In the genomic region with DNA sequence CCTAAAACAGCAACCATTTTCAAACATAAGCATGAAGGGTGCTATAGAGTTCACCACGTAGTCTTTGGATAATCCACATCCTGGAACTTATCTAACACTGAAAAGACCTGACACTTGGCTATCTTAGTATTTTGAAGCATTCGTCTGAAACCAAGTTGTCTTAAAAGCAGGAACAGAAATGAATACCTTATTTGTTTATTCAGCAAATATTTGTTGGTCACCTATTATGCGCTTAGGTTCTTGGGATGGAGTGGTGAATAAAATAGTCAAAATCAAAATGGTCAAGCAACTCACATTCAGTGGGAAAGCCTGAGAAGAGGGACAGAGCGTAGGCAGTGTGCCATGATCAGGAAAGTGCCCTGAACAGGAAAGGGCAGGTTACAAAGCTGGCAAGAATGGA, we compare ENCODE assay signal across 26 cellular contexts.
"Had no signal": no experiment of that assay in that cellular context is flagged by ENCODE, and none has a peak within 500 bp of the region (broad histone marks: within the 10 kb centered on the region; RNA-seq: fewer than 3 reads in every experiment).

No MANE protein-coding gene starts in this region.

- H3K36me3 Mint-ChIP-seq: activated CD8-positive, alpha-beta memory T cell treated with anti-CD3 and anti-CD28 coated beads, Interleukin-2, amount 10 ng/mL, durations not matched to agents 7 days and 5 days; activated naive CD8-positive, alpha-beta T cell treated with anti-CD3 and anti-CD28 coated beads for 36 hours; T-cell had no signal

- DNase-seq: activated B cell treated with CpG ODN at 0.5 μM for 24 hours; activated CD4-positive, alpha-beta T cell treated with anti-CD3 and anti-CD28 coated beads for 1 hour; activated CD4-positive, alpha-beta T cell treated with anti-CD3 and anti-CD28 coated beads, Interleukin-2, amount 10 ng/mL, durations not matched to agents 24 days and 14 days; activated CD4-positive, alpha-beta T cell treated with anti-CD3 and anti-CD28 coated beads, Interleukin-2, amount 50 U/mL, for 48 hours; activated CD8-positive, alpha-beta memory T cell treated with anti-CD3 and anti-CD28 coated beads, Interleukin-2, amount 10 ng/mL, durations not matched to agents 7 days and 5 days; activated gamma-delta T cell; activated naive CD4-positive, alpha-beta T cell treated with anti-CD3 and anti-CD28 coated beads for 36 hours; activated naive CD8-positive, alpha-beta T cell treated with anti-CD3 and anti-CD28 coated beads for 36 hours; activated T-cell treated with anti-CD3 and anti-CD28 coated beads, Interleukin-2, amount 50 U/mL, for 4 hours; brain microvascular endothelial cell; MG63; MV-4-11; NCI-H1092 treated with DMSO at 0.1 percent for 48 hours; NCI-H1417 treated with DMSO at 0.1 percent for 48 hours; NCI-H1694; NCI-H2029 treated with DMSO at 0.1 percent for 48 hours; NCI-H345; NCI-H510A; NCI-H526 treated with DMSO at 0.1 percent for 48 hours; NCI-H82; T-cell; T-helper 2 cell; T1000 had no signal

- H3K4me3 ChIP-seq: MG63, SK-N-MC had no signal

- H3K27ac ChIP-seq: brain microvascular endothelial cell, SK-N-MC had no signal

- H3K4me3 Mint-ChIP-seq: activated B cell treated with CpG ODN at 0.5 μM for 24 hours; activated CD4-positive, alpha-beta T cell treated with anti-CD3 and anti-CD28 coated beads, Interleukin-2, amount 10 ng/mL, durations not matched to agents 24 days and 14 days; activated CD8-positive, alpha-beta memory T cell treated with anti-CD3 and anti-CD28 coated beads, Interleukin-2, amount 10 ng/mL, durations not matched to agents 7 days and 5 days; activated naive CD4-positive, alpha-beta T cell treated with anti-CD3 and anti-CD28 coated beads for 36 hours; activated naive CD8-positive, alpha-beta T cell treated with anti-CD3 and anti-CD28 coated beads for 36 hours; activated T-cell treated with anti-CD3 and anti-CD28 coated beads, Interleukin-2, amount 50 U/mL, for 4 hours; T-cell had no signal

- H3K4me1 Mint-ChIP-seq: activated B cell treated with CpG ODN at 0.5 μM for 24 hours; activated CD4-positive, alpha-beta T cell treated with anti-CD3 and anti-CD28 coated beads, Interleukin-2, amount 10 ng/mL, durations not matched to agents 24 days and 14 days; activated CD8-positive, alpha-beta memory T cell treated with anti-CD3 and anti-CD28 coated beads, Interleukin-2, amount 10 ng/mL, durations not matched to agents 7 days and 5 days; activated naive CD8-positive, alpha-beta T cell treated with anti-CD3 and anti-CD28 coated beads for 36 hours; T-cell had no signal

- H3K27ac Mint-ChIP-seq: activated B cell treated with CpG ODN at 0.5 μM for 24 hours; activated CD4-positive, alpha-beta T cell treated with anti-CD3 and anti-CD28 coated beads, Interleukin-2, amount 10 ng/mL, durations not matched to agents 24 days and 14 days; activated CD8-positive, alpha-beta memory T cell treated with anti-CD3 and anti-CD28 coated beads, Interleukin-2, amount 10 ng/mL, durations not matched to agents 7 days and 5 days; activated naive CD4-positive, alpha-beta T cell treated with anti-CD3 and anti-CD28 coated beads for 36 hours; activated naive CD8-positive, alpha-beta T cell treated with anti-CD3 and anti-CD28 coated beads for 36 hours; T-cell had no signal

- H3K27me3 ChIP-seq: brain microvascular endothelial cell, MG63 had no signal

- FAIRE-seq: TTC549 had no signal

- H3K27me3 Mint-ChIP-seq: activated B cell treated with CpG ODN at 0.5 μM for 24 hours; activated CD4-positive, alpha-beta T cell treated with anti-CD3 and anti-CD28 coated beads, Interleukin-2, amount 10 ng/mL, durations not matched to agents 24 days and 14 days; activated CD8-positive, alpha-beta memory T cell treated with anti-CD3 and anti-CD28 coated beads, Interleukin-2, amount 10 ng/mL, durations not matched to agents 7 days and 5 days had no signal

- ATAC-seq: activated CD8-positive, alpha-beta memory T cell treated with anti-CD3 and anti-CD28 coated beads, Interleukin-2, amount 10 ng/mL, durations not matched to agents 7 days and 5 days; activated T-cell treated with anti-CD3 and anti-CD28 coated beads, Interleukin-2, amount 50 U/mL, for 4 hours; Right ventricle myocardium inferior; T-cell had no signal

- H3K36me3 ChIP-seq: brain microvascular endothelial cell, MG63 had no signal
